ENCODE assay signal across 11 cellular contexts in genomic region chr10:71975087-71975890, GRCh38. TPM values are rescaled to one million over a fixed set of nuclear protein-coding genes. Genes with fewer than 3 reads are reported as not detected.
DNase-seq lines count a peak whose midpoint lies in the region; ATAC-seq and TF ChIP-seq lines count a peak whose summit lies in the region.
"Had no signal": no experiment of that assay in that cellular context is flagged by ENCODE, and none has a peak within 500 bp of the region (broad histone marks: within the 10 kb centered on the region; RNA-seq: fewer than 3 reads in every experiment).

No MANE protein-coding gene starts in this region.

- TF ChIP-seq POLR2A in esophagus muscularis mucosa (IDR thresholded peaks at IDR 0.05; ENCODE audit: low read depth) (no peak), vagina (IDR thresholded peaks at IDR 0.05) (no peak), GM18505 (IDR thresholded peaks at IDR 0.05; ENCODE audit: borderline replicate concordance, extremely low read depth, insufficient read depth, insufficient read length) (no peak)

- H3K36me3 ChIP-seq in esophagus muscularis mucosa: peaks cover 0 to 19% (median 5%) of the 10 kb centered on the region in 4 donors
- H3K36me3 ChIP-seq in vagina: no peaks in the 10 kb centered on the region

- no peak for TF ChIP-seq EP300 in esophagus muscularis mucosa (IDR thresholded peaks at IDR 0.05)

- TF ChIP-seq CTCF in esophagus muscularis mucosa (IDR thresholded peaks at IDR 0.05) (no peak), neural crest cell (conservative IDR thresholded peaks at IDR 0.05) (no peak), vagina (IDR thresholded peaks at IDR 0.05) (no peak)

- H3K4me1 ChIP-seq in esophagus muscularis mucosa (peaks cover 98 to 100% (median 98%) of the 10 kb centered on the region in 4 donors), vagina (peaks cover 100% of the 10 kb centered on the region)

- peak overlapping the region; percentile 79 to 87 (median 84) for H3K27ac ChIP-seq in esophagus muscularis mucosa (replicated peaks in 1 of 4)
- peak overlapping the region; percentile 81 for H3K27ac ChIP-seq in vagina

- intact Hi-C loops in Right ventricle myocardium inferior (cut with DNase I) (no loop called here), cardiac septum (cut with DNase I) (loop anchor here (5.0 kb wide), 1 partner anchor 42 kb away; no protein-coding TSS in a partner anchor), esophagus muscularis mucosa (cut with DNase I) (no loop called here), vagina (cut with DNase I) (no loop called here)

- DNase-seq in Right ventricle myocardium inferior (ENCODE audit: missing footprints): no peak
- no peak for DNase-seq in cardiac septum (ENCODE audit: low spot score)
- DNase-seq in esophagus muscularis mucosa (ENCODE audit: extremely low spot score): no peak
- DNase-seq in neural crest cell (ENCODE audit: low read depth, low spot score): no peak
- DNase-seq in vagina (ENCODE audit: extremely low spot score in 2 of 2): no peak
- no peak for DNase-seq in NCI-H1105 (lab: John Stamatoyannopoulos, UW)
- DNase-seq in NCI-H2029 treated with DMSO at 0.1 percent for 48 hours (lab: John Stamatoyannopoulos, UW): no peak
- DNase-seq: activated effector memory CD4-positive, alpha-beta T cell treated with Interleukin-2 at 50 U/mL for 16 hours; SIG-M5 had no signal

- H3K27me3 Mint-ChIP-seq in neural crest cell (ENCODE audit: low read depth): no peaks in the 10 kb centered on the region

- H3K9me3 ChIP-seq in esophagus muscularis mucosa (no peaks in the 10 kb centered on the region), vagina (no peaks in the 10 kb centered on the region)

- H3K36me3 Mint-ChIP-seq in neural crest cell (ENCODE audit: low read depth): peaks cover 2% of the 10 kb centered on the region

- no peak overlapping the region for H3K27ac Mint-ChIP-seq in neural crest cell (ENCODE audit: unreplicated experiment)

- no peaks in the 10 kb centered on the region for H3K9me3 Mint-ChIP-seq in neural crest cell

- ATAC-seq in Right ventricle myocardium inferior: peak; percentile 67
- ATAC-seq in GM18505 (IDR thresholded peaks at IDR 0.05; ENCODE audit: unreplicated experiment): no peak

- H3K4me3 ChIP-seq in esophagus muscularis mucosa (peak overlapping the region in 2 of 4 donors; percentile 8 to 25), vagina (no peak overlapping the region)
- H3K4me3 ChIP-seq: GM12878 had no signal

- H3K27me3 ChIP-seq in esophagus muscularis mucosa: no peaks in the 10 kb centered on the region
- no peaks in the 10 kb centered on the region for H3K27me3 ChIP-seq in vagina

- H3K4me1 Mint-ChIP-seq in neural crest cell: peaks cover 81% of the 10 kb centered on the region

- 68% methylated on average over 11 of the region's 16 CpGs for WGBS in esophagus muscularis mucosa

- H3K4me3 Mint-ChIP-seq in neural crest cell: peak overlapping the region; percentile 67

RNA-seq across cellular contexts. Expression of gene CHST3, which starts 11.1 kb away (rescaled TPM):
- 18.1 TPM for total RNA-seq in Right ventricle myocardium inferior
- total RNA-seq in cardiac septum: 24.4 TPM
- 10 to 100 TPM; 24.1 to 43.0 (median 38.7) TPM for total RNA-seq in esophagus muscularis mucosa
- 24.5 and 25.8 TPM in 2 replicates for total RNA-seq in neural crest cell
- 26.0 TPM for total RNA-seq in vagina
